1 cellular context compared by ENCODE assay signal in the genomic region with DNA sequence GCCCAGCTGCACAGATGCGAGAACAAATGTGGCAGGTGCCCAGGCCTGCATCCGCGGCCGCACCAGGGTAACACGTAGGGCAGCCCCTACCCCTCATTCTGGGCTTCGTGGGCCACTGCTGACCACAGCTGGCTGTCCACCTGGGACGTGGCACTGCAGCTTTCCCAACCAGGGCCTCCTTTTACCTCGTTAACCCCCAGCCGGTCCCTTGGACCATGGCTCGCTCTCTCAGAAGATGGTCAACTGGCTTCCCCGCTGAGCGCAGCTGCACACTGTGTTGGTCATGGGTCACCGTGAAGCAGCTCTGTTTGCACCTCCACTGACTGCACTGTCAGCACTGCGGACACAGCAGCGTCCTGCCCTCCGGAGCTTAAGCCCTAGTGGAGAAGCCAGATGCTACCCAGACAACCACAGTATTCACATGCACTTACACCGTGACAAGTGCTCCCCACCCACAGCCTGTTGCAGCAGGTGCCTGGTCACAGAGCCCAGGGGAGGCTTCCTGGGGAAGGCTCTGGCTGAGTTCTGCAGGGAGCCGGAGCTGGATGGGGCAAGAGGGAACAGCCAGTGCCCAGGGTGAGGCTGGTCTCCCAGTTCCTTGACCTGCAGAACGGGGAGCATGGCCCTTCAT.
TF ChIP-seq lines count a peak whose summit lies in the region.

No MANE protein-coding gene starts in this region.

TF ChIP-seq in HepG2, 621 proteins besides CTCF, POLR2A, EP300 and RAD21:
- TF ChIP-seq BRD4 (CRISPR knock-in tag; IDR thresholded peaks at IDR 0.05) (no peak), GFI1 (CRISPR knock-in tag; IDR thresholded peaks at IDR 0.05; ENCODE audit: borderline replicate concordance) (no peak), ZNF672 (CRISPR knock-in tag; IDR thresholded peaks at IDR 0.05) (no peak), ZNF570 (CRISPR knock-in tag; IDR thresholded peaks at IDR 0.05; ENCODE audit: borderline replicate concordance) (no peak), PHF8 (CRISPR knock-in tag; IDR thresholded peaks at IDR 0.05) (no peak), TMF1 (CRISPR knock-in tag; IDR thresholded peaks at IDR 0.05; ENCODE audit: low read depth) (no peak), TEAD2 (CRISPR knock-in tag; IDR thresholded peaks at IDR 0.05) (no peak), PCBP2 (optimal IDR thresholded peaks at IDR 0.05; ENCODE audit: low read depth, low read length, poor library complexity, severe bottlenecking) (no peak), NBN (conservative IDR thresholded peaks at IDR 0.05) (no peak), SCMH1 (CRISPR knock-in tag; IDR thresholded peaks at IDR 0.05; ENCODE audit: borderline replicate concordance) (no peak), SATB2 (CRISPR knock-in tag; IDR thresholded peaks at IDR 0.05) (no peak), ATF1 (CRISPR knock-in tag; IDR thresholded peaks at IDR 0.05) (no peak)
- TF ChIP-seq, protein P1, sequence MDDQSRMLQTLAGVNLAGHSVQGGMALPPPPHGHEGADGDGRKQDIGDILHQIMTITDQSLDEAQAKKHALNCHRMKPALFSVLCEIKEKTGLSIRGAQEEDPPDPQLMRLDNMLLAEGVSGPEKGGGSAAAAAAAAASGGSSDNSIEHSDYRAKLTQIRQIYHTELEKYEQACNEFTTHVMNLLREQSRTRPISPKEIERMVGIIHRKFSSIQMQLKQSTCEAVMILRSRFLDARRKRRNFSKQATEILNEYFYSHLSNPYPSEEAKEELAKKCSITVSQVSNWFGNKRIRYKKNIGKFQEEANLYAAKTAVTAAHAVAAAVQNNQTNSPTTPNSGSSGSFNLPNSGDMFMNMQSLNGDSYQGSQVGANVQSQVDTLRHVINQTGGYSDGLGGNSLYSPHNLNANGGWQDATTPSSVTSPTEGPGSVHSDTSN (CRISPR knock-in tag; IDR thresholded peaks at IDR 0.05; ENCODE audit: borderline replicate concordance), result no peak
- TF ChIP-seq, protein P2, sequence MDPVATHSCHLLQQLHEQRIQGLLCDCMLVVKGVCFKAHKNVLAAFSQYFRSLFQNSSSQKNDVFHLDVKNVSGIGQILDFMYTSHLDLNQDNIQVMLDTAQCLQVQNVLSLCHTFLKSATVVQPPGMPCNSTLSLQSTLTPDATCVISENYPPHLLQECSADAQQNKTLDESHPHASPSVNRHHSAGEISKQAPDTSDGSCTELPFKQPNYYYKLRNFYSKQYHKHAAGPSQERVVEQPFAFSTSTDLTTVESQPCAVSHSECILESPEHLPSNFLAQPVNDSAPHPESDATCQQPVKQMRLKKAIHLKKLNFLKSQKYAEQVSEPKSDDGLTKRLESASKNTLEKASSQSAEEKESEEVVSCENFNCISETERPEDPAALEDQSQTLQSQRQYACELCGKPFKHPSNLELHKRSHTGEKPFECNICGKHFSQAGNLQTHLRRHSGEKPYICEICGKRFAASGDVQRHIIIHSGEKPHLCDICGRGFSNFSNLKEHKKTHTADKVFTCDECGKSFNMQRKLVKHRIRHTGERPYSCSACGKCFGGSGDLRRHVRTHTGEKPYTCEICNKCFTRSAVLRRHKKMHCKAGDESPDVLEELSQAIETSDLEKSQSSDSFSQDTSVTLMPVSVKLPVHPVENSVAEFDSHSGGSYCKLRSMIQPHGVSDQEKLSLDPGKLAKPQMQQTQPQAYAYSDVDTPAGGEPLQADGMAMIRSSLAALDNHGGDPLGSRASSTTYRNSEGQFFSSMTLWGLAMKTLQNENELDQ (CRISPR knock-in tag; IDR thresholded peaks at IDR 0.05; ENCODE audit: borderline replicate concordance), result no peak
- TF ChIP-seq, protein P3, sequence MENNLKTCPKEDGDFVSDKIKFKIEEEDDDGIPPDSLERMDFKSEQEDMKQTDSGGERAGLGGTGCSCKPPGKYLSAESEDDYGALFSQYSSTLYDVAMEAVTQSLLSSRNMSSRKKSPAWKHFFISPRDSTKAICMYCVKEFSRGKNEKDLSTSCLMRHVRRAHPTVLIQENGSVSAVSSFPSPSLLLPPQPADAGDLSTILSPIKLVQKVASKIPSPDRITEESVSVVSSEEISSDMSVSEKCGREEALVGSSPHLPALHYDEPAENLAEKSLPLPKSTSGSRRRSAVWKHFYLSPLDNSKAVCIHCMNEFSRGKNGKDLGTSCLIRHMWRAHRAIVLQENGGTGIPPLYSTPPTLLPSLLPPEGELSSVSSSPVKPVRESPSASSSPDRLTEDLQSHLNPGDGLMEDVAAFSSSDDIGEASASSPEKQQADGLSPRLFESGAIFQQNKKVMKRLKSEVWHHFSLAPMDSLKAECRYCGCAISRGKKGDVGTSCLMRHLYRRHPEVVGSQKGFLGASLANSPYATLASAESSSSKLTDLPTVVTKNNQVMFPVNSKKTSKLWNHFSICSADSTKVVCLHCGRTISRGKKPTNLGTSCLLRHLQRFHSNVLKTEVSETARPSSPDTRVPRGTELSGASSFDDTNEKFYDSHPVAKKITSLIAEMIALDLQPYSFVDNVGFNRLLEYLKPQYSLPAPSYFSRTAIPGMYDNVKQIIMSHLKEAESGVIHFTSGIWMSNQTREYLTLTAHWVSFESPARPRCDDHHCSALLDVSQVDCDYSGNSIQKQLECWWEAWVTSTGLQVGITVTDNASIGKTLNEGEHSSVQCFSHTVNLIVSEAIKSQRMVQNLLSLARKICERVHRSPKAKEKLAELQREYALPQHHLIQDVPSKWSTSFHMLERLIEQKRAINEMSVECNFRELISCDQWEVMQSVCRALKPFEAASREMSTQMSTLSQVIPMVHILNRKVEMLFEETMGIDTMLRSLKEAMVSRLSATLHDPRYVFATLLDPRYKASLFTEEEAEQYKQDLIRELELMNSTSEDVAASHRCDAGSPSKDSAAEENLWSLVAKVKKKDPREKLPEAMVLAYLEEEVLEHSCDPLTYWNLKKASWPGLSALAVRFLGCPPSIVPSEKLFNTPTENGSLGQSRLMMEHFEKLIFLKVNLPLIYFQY (CRISPR knock-in tag; IDR thresholded peaks at IDR 0.05; ENCODE audit: borderline replicate concordance), result no peak
